8 cellular contexts compared by ENCODE assay signal in genomic region chr20:31707994-31708744, GRCh38. TPM values are rescaled to one million over a fixed set of nuclear protein-coding genes. Genes with fewer than 3 reads are reported as not detected.
DNase-seq lines count a peak whose midpoint lies in the region; ATAC-seq and TF ChIP-seq lines count a peak whose summit lies in the region.

No MANE protein-coding gene starts in this region.

- POLR2A ChIA-PET in Caco-2 (lab: Charles Lee): interaction anchor here (0.7 to 6.9 kb wide), 10 partner anchors 9 to 135 kb away, joined by 3 to 169 read pairs (median 6); partner anchors contain the start of gene BCL2L1

- H3K4me3 ChIP-seq in Caco-2 (ENCODE audit: low read depth, low read length) (no peak overlapping the region), mesenchymal stem cell (ENCODE audit: insufficient read depth in 1 of 2, low read depth in 1 of 2, low read length in 2 of 2) (no peak overlapping the region)

- H2BK120ac ChIP-seq in mesenchymal stem cell (ENCODE audit: low read depth, low read length): no peak overlapping the region

- H3K9ac ChIP-seq in mesenchymal stem cell (ENCODE audit: low read length): no peak overlapping the region

- H3K27ac ChIP-seq in mesenchymal stem cell (ENCODE audit: low read length, poor library complexity, severe bottlenecking): peak overlapping the region; percentile 52

- no peak overlapping the region for H3K14ac ChIP-seq in mesenchymal stem cell (ENCODE audit: low read length in 2 of 2)

- no peak overlapping the region for H4K8ac ChIP-seq in mesenchymal stem cell (ENCODE audit: low read length)

- no peaks in the 10 kb centered on the region for H3K9me3 Mint-ChIP-seq in Caco-2 (ENCODE audit: unreplicated experiment)
- no peaks in the 10 kb centered on the region for H3K9me3 Mint-ChIP-seq in activated T-helper 17 cell treated with anti-CD3 and anti-CD28 coated beads, Interleukin-2, amount 50 U/mL, for 72 hours

- CTCF ChIA-PET in Caco-2 (lab: Charles Lee): interaction anchor here (0.6 to 1.6 kb wide), 10 partner anchors 12 to 145 kb away, joined by 3 to 21 read pairs (median 6); partner anchors contain the start of gene BCL2L1

- no peaks in the 10 kb centered on the region for H3K27me3 Mint-ChIP-seq in Caco-2 (ENCODE audit: insufficient read depth, unreplicated experiment)
- no peaks in the 10 kb centered on the region for H3K27me3 Mint-ChIP-seq in activated T-helper 17 cell treated with anti-CD3 and anti-CD28 coated beads, Interleukin-2, amount 50 U/mL, for 72 hours

- ATAC-seq in activated T-helper 17 cell treated with anti-CD3 and anti-CD28 coated beads, Interleukin-2, amount 50 U/mL, for 72 hours (replicated peaks): peak; percentile 20
- no peak for ATAC-seq in GM18519 (IDR thresholded peaks at IDR 0.05; ENCODE audit: low FRiP score, unreplicated experiment)
- ATAC-seq in GM21786 (IDR thresholded peaks at IDR 0.05; ENCODE audit: unreplicated experiment): no peak
- ATAC-seq in GM18868 (IDR thresholded peaks at IDR 0.05; ENCODE audit: unreplicated experiment): no peak

- H3K4me3 Mint-ChIP-seq in Caco-2 (ENCODE audit: unreplicated experiment): peak overlapping the region; percentile 44
- H3K4me3 Mint-ChIP-seq in activated T-helper 17 cell treated with anti-CD3 and anti-CD28 coated beads, Interleukin-2, amount 50 U/mL, for 72 hours: peak overlapping the region; percentile 60

- no TSS peak for BruUV-seq in Caco-2 (replicated peaks; lab: Mats Ljungman, UMichigan)

- H3K4me1 ChIP-seq in Caco-2 (peaks cover 93% of the 10 kb centered on the region), mesenchymal stem cell (ENCODE audit: control insufficient read depth, insufficient read depth, low read depth, low read length) (peaks cover 48% of the 10 kb centered on the region)

- H3K4me2 ChIP-seq in mesenchymal stem cell (ENCODE audit: low read length, poor library complexity, severe bottlenecking): no peak overlapping the region

- intact Hi-C loops in Caco-2 (cut with micrococcal nuclease; ENCODE audit: unreplicated experiment): loop anchor here (1.0 kb wide), 2 partner anchors 31 to 44 kb away; partner anchors contain the start of gene TPX2

- H3K36me3 Mint-ChIP-seq in Caco-2 (ENCODE audit: insufficient read depth, unreplicated experiment): peaks cover 99% of the 10 kb centered on the region
- peaks cover 100% of the 10 kb centered on the region for H3K36me3 Mint-ChIP-seq in activated T-helper 17 cell treated with anti-CD3 and anti-CD28 coated beads, Interleukin-2, amount 50 U/mL, for 72 hours (ENCODE audit: low read depth)

- peaks cover 74% of the 10 kb centered on the region for H3K4me1 Mint-ChIP-seq in Caco-2 (ENCODE audit: low read depth, unreplicated experiment)
- peaks cover 59% of the 10 kb centered on the region for H3K4me1 Mint-ChIP-seq in activated T-helper 17 cell treated with anti-CD3 and anti-CD28 coated beads, Interleukin-2, amount 50 U/mL, for 72 hours

- no peak overlapping the region for H4K91ac ChIP-seq in mesenchymal stem cell (ENCODE audit: low read length)

- H2BK15ac ChIP-seq in mesenchymal stem cell (ENCODE audit: low read depth, poor library complexity, severe bottlenecking): no peak overlapping the region

- H2BK5ac ChIP-seq in mesenchymal stem cell (ENCODE audit: low read depth, low read length, poor library complexity, severe bottlenecking): no peak overlapping the region

- TF ChIP-seq CTCF in Caco-2 (IDR thresholded peaks at IDR 0.05; ENCODE audit: insufficient read depth in 1 of 2, low read depth in 1 of 2, low read length in 1 of 2, severe bottlenecking in 1 of 2, unreplicated experiment in 1 of 2): no peak

- no peak overlapping the region for H2AFZ ChIP-seq in mesenchymal stem cell (ENCODE audit: low read depth, low read length)

- H2BK12ac ChIP-seq in mesenchymal stem cell (ENCODE audit: low read length in 2 of 2): no peak overlapping the region

- no peak overlapping the region for H3K23ac ChIP-seq in mesenchymal stem cell (ENCODE audit: low read length in 2 of 2)

- no peaks in the 10 kb centered on the region for H3K9me3 ChIP-seq in Caco-2
- H3K9me3 ChIP-seq in mesenchymal stem cell (ENCODE audit: control insufficient read depth, low read length): no peaks in the 10 kb centered on the region

- H3K36me3 ChIP-seq in Caco-2 (ENCODE audit: control insufficient read depth, insufficient read depth, low read length) (peaks cover 23% of the 10 kb centered on the region), mesenchymal stem cell (ENCODE audit: control insufficient read depth in 1 of 2, insufficient read depth in 2 of 2, low read depth in 1 of 2, low read length in 2 of 2) (peaks cover 44 to 79% of the 10 kb centered on the region in 2 experiments)

- no peaks in the 10 kb centered on the region for H3K79me1 ChIP-seq in mesenchymal stem cell (replicated peaks; ENCODE audit: low read length, poor library complexity, severe bottlenecking)

- 86% methylated on average over 2 of the region's 2 CpGs for WGBS in mesenchymal stem cell

- H3K27ac Mint-ChIP-seq in Caco-2 (ENCODE audit: unreplicated experiment): peak overlapping the region; percentile 98
- peak overlapping the region; percentile 76 for H3K27ac Mint-ChIP-seq in activated T-helper 17 cell treated with anti-CD3 and anti-CD28 coated beads, Interleukin-2, amount 50 U/mL, for 72 hours

- peak overlapping the region in 1 of 2 experiments; percentile 3 for H3K4ac ChIP-seq in mesenchymal stem cell (ENCODE audit: low read depth in 1 of 2, low read length in 2 of 2)

- DNase-seq in Caco-2: peak; percentile 95 to 97
- peak; percentile 39 for DNase-seq in NCI-H1694 treated with DMSO at 0.1 percent for 48 hours (lab: John Stamatoyannopoulos, UW)
- DNase-seq in mesenchymal stem cell: no peak
- DNase-seq in hippocampal formation (lab: John Stamatoyannopoulos, UW): no peak

- H2AK5ac ChIP-seq in mesenchymal stem cell (ENCODE audit: low read length, severe bottlenecking): peak overlapping the region; percentile 38

- H3K27me3 ChIP-seq in Caco-2 (replicated peaks; ENCODE audit: control insufficient read depth, insufficient read depth, low read length) (no peaks in the 10 kb centered on the region), mesenchymal stem cell (ENCODE audit: control insufficient read depth in 1 of 2, insufficient read depth in 1 of 2, low read length in 2 of 2) (no peaks in the 10 kb centered on the region)

- peak overlapping the region in 1 of 2 experiments; percentile 13 for H3K18ac ChIP-seq in mesenchymal stem cell (ENCODE audit: low read depth in 1 of 2, low read length in 2 of 2)

RNA-seq across cellular contexts. Expression of gene BCL2L1, which starts 14.5 kb away (rescaled TPM):
- 444 and 469 TPM in 2 replicates for total RNA-seq in Caco-2 (2022)
- 100 to 1,000 TPM in 1 of 2 donors, 10 to 100 TPM in 1; 86.7 to 134 TPM for total RNA-seq in activated T-helper 17 cell treated with anti-CD3 and anti-CD28 coated beads, Interleukin-2, amount 50 U/mL, for 72 hours
- 116 TPM for polyA plus RNA-seq in mesenchymal stem cell (2013, experiment 1 of 2)
- polyA plus RNA-seq in mesenchymal stem cell (2013, experiment 2 of 2): 114 TPM

RNA-seq across cellular contexts. Expression of gene TPX2, which starts 30.9 kb away (rescaled TPM):
- 221 and 237 TPM in 2 replicates for total RNA-seq in Caco-2 (2022)
- total RNA-seq in activated T-helper 17 cell treated with anti-CD3 and anti-CD28 coated beads, Interleukin-2, amount 50 U/mL, for 72 hours: 100 to 1,000 TPM; 122 to 142 TPM
- 20.9 TPM for polyA plus RNA-seq in mesenchymal stem cell (2013, experiment 1 of 2)
- 21.1 TPM for polyA plus RNA-seq in mesenchymal stem cell (2013, experiment 2 of 2)

Comparison
In these comparisons a context has a peak if more than half of its experiments do, and no peak if none do; other contexts are left out.
1. DNase-seq: peak in Caco-2 (2 of 2) and NCI-H1694 treated with DMSO at 0.1 percent for 48 hours (single experiment); none in mesenchymal stem cell (single experiment) and hippocampal formation (0 of 2).